ENCODE assay signal across 1 cellular context in the genomic region with DNA sequence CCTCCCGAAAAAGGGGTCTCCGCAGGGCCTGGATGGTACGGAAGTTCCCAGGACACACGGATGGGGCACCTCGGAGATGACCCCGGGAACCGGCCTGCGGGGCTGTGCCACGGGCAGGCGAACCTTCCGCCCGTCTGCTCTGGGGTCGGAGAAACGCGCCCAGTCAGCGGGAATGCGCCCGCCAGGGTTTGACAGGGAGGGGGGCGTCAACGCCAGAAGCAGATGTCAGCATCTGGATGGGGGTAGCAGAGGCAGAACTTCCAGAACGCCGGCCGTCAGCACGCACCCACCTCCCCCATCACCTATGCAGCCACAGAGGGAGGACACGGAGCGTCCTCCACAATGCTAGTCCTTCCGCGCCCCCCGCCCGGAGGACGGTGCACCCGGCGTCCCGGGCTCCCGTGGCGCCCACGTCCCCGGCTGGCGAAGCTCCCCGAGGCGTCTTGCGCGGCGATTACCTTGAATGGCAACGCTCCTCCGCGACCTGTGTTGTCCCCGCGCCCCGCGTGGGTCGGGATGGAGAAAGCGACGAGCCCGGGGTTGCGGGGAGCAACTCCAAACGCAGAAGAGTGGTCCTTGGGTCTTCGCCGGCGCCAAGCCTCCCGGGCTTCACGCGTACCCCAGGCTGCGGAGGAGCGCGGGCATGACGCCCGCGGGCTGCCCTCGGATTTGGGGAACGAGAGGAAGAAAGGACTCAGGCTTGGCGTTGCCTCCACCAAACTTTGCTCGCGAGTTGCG.
TF ChIP-seq lines count a peak whose summit lies in the region.

No MANE protein-coding gene starts in this region.

TF ChIP-seq in H1, 55 proteins besides CTCF, POLR2A, EP300 and RAD21 (continued from another document):
- TF ChIP-seq ATF2 (IDR thresholded peaks at IDR 0.05; ENCODE audit: low read length): no peak
- TF ChIP-seq TCF12 (IDR thresholded peaks at IDR 0.05; ENCODE audit: low read depth, low read length): no peak
- TF ChIP-seq TAF7 (optimal IDR thresholded peaks at IDR 0.05; ENCODE audit: borderline replicate concordance, low read depth, low read length): no peak
- no peak for TF ChIP-seq ZNF274 (IDR thresholded peaks at IDR 0.05; ENCODE audit: borderline replicate concordance, extremely low read depth, low read length)
- TF ChIP-seq SAP30 (IDR thresholded peaks at IDR 0.05; ENCODE audit: insufficient read depth, insufficient replicate concordance, low read length): peak; percentile 87
- TF ChIP-seq HDAC6 (IDR thresholded peaks at IDR 0.05; ENCODE audit: low read depth, low read length): no peak
- no peak for TF ChIP-seq YY1 (IDR thresholded peaks at IDR 0.05; ENCODE audit: low read depth, low read length)
- TF ChIP-seq SIX5 (IDR thresholded peaks at IDR 0.05; ENCODE audit: low read depth, low read length): no peak
- TF ChIP-seq JUN (IDR thresholded peaks at IDR 0.05; ENCODE audit: low read depth, low read length): no peak
- TF ChIP-seq SIRT6 (IDR thresholded peaks at IDR 0.05; ENCODE audit: low read length): no peak
- no peak for TF ChIP-seq FOSL1 (IDR thresholded peaks at IDR 0.05; ENCODE audit: insufficient read depth, low read depth, low read length)
- no peak for TF ChIP-seq CBX8 (IDR thresholded peaks at IDR 0.05; ENCODE audit: borderline replicate concordance, low read depth, low read length)
- TF ChIP-seq RFX5 (IDR thresholded peaks at IDR 0.05; ENCODE audit: borderline replicate concordance, low read depth, low read length): no peak
- TF ChIP-seq RNF2 (IDR thresholded peaks at IDR 0.05; ENCODE audit: borderline replicate concordance, low read depth, low read length, missing control alignments, poor library complexity, severe bottlenecking): no peak
- TF ChIP-seq RBBP5 (IDR thresholded peaks at IDR 0.05; ENCODE audit: borderline replicate concordance, low read depth, low read length): no peak
- TF ChIP-seq POLR2AphosphoS5 (IDR thresholded peaks at IDR 0.05; ENCODE audit: low read depth, low read length): peak; percentile 26; the same call in 1 of the 2 replicates
- no peak for TF ChIP-seq TAF1 (IDR thresholded peaks at IDR 0.05; ENCODE audit: low read depth, low read length)
- TF ChIP-seq, protein P1, sequence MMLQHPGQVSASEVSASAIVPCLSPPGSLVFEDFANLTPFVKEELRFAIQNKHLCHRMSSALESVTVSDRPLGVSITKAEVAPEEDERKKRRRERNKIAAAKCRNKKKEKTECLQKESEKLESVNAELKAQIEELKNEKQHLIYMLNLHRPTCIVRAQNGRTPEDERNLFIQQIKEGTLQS (IDR thresholded peaks at IDR 0.05; ENCODE audit: insufficient read depth, low read depth, low read length): no peak
- TF ChIP-seq, protein P2, sequence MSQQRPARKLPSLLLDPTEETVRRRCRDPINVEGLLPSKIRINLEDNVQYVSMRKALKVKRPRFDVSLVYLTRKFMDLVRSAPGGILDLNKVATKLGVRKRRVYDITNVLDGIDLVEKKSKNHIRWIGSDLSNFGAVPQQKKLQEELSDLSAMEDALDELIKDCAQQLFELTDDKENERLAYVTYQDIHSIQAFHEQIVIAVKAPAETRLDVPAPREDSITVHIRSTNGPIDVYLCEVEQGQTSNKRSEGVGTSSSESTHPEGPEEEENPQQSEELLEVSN (IDR thresholded peaks at IDR 0.05): no peak
- no peak for TF ChIP-seq NRF1 (IDR thresholded peaks at IDR 0.05; ENCODE audit: low read depth, low read length)
- TF ChIP-seq KDM4A (IDR thresholded peaks at IDR 0.05; ENCODE audit: low read depth, low read length, severe bottlenecking): peak; percentile 6
- TF ChIP-seq CBX5 (IDR thresholded peaks at IDR 0.05; ENCODE audit: low read depth, low read length): no peak
- 0 out of 4 replicates have a peak, but pooled peaks of 1 of the 2 experiments have one; percentile 86 for TF ChIP-seq SIN3A (conservative IDR thresholded peaks at IDR 0.05 in 1 of 2, IDR thresholded peaks at IDR 0.05 in 1 of 2; ENCODE audit: low read depth in 1 of 2, low read length in 2 of 2)
- TF ChIP-seq, protein P3, sequence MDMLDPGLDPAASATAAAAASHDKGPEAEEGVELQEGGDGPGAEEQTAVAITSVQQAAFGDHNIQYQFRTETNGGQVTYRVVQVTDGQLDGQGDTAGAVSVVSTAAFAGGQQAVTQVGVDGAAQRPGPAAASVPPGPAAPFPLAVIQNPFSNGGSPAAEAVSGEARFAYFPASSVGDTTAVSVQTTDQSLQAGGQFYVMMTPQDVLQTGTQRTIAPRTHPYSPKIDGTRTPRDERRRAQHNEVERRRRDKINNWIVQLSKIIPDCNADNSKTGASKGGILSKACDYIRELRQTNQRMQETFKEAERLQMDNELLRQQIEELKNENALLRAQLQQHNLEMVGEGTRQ (IDR thresholded peaks at IDR 0.05; ENCODE audit: low read length): no peak
- peak; percentile 23 for TF ChIP-seq ASH2L (IDR thresholded peaks at IDR 0.05; ENCODE audit: low read length)
- TF ChIP-seq CTBP2 (IDR thresholded peaks at IDR 0.05; ENCODE audit: borderline replicate concordance, insufficient read depth, insufficient read length, low read length): no peak
- TF ChIP-seq SP1 (IDR thresholded peaks at IDR 0.05; ENCODE audit: low read depth, low read length): no peak
- TF ChIP-seq POU5F1 (IDR thresholded peaks at IDR 0.05; ENCODE audit: low read depth, low read length): no peak
